ENCODE assay signal across 11 cellular contexts in genomic region chr12:31650927-31651326, GRCh38. TPM values are rescaled to one million over a fixed set of nuclear protein-coding genes. Genes with fewer than 3 reads are reported as not detected.
DNase-seq lines count a peak whose midpoint lies in the region; TF ChIP-seq lines count a peak whose summit lies in the region.
"Had no signal": no experiment of that assay in that cellular context is flagged by ENCODE, and none has a peak within 500 bp of the region (broad histone marks: within the 10 kb centered on the region; RNA-seq: fewer than 3 reads in every experiment).

No MANE protein-coding gene starts in this region.

- no peak for TF ChIP-seq EP300 in stomach (IDR thresholded peaks at IDR 0.05)

- DNase-seq in NCI-H82 (lab: John Stamatoyannopoulos, UW) = peak; percentile 80
- DNase-seq in NCI-H82 treated with DMSO at 0.1 percent for 48 hours (lab: John Stamatoyannopoulos, UW; ENCODE audit: unreplicated experiment) = no peak
- peak; percentile 58 for DNase-seq in RPMI7951 (ENCODE audit: low read depth)
- DNase-seq in fibroblast of villous mesenchyme (ENCODE audit: low read depth) = peak; percentile 89
- peak; percentile 24 for DNase-seq in stomach
- no peak for DNase-seq in NCI-H1930 (lab: John Stamatoyannopoulos, UW)
- no peak for DNase-seq in ACHN
- no peak for DNase-seq in stimulated activated CD4-positive, alpha-beta T cell treated with anti-CD3 and anti-CD28 coated beads, Interleukin-12 subunit alpha, Interleukin-12 subunit beta, amount 100 ng/mL, for 4 hours
- DNase-seq: activated T-cell treated with anti-CD3 and anti-CD28 coated beads, Interleukin-2, amount 50 U/mL, for 72 hours; NCI-H2171; SIG-M5 had no signal

- in situ Hi-C loops in ACHN (cut with HindIII; ENCODE audit: low pct_ligation_motif_present, low pct_unique_long_range_greater_than_20kb, low sequenced_read_pairs) = loop anchor here (25.0 kb wide), 2 partner anchors 311 to 661 kb away; partner anchors contain the start of gene RESF1

- WGBS in stomach, 5 donors = 38 to 56% (median 46%) methylated on average over 5 of the region's 5 CpGs

- peaks cover 0 to 20% (median 12%) of the 10 kb centered on the region in 4 donors for H3K4me1 ChIP-seq in stomach

- no peaks in the 10 kb centered on the region for H3K9me3 ChIP-seq in stomach

- no peaks in the 10 kb centered on the region for H3K36me3 ChIP-seq in stomach

- TF ChIP-seq POLR2A in stomach (IDR thresholded peaks at IDR 0.05) = no peak

- H3K27ac ChIP-seq in stomach = no peak overlapping the region

- H3K27me3 ChIP-seq in stomach = no peaks in the 10 kb centered on the region

- H3K4me3 ChIP-seq in fibroblast of villous mesenchyme (ENCODE audit: low read depth, low read length) = peak overlapping the region; percentile 66
- H3K4me3 ChIP-seq in stomach = no peak overlapping the region

- TF ChIP-seq CTCF in fibroblast of villous mesenchyme (IDR thresholded peaks at IDR 0.05; ENCODE audit: insufficient read depth, low read depth, low read length) = no peak
- TF ChIP-seq CTCF in stomach (IDR thresholded peaks at IDR 0.05) = no peak

- intact Hi-C loops in stomach (cut with DNase I; ENCODE audit: low total_unique reads) = loop anchor here (10.0 kb wide), 1 partner anchor 664 kb away; no protein-coding TSS in a partner anchor

RNA-seq across cellular contexts. Expression of gene ETFBKMT, which starts 8.6 kb away (rescaled TPM):
- 1.4 and 2.3 TPM in 2 replicates for total RNA-seq in RPMI7951 (2014; rRNA removed; shearing (Covaris generic))
- 2.3 and 2.6 TPM in 2 replicates for total RNA-seq in fibroblast of villous mesenchyme
- 1 to 10 TPM in 4 of 5 donors, not detected in 1; 1.7 to 5.0 (median 4.8) TPM for total RNA-seq in stomach
- polyA plus RNA-seq in stomach = 1 to 10 TPM; 1.1 to 3.1 (median 2.4) TPM

RNA-seq across cellular contexts. Expression of gene DENND5B, which starts 60.0 kb away (rescaled TPM):
- 9.3 and 13.5 TPM in 2 replicates for total RNA-seq in RPMI7951 (2014; rRNA removed; shearing (Covaris generic))
- 11.6 and 11.7 TPM in 2 replicates for total RNA-seq in fibroblast of villous mesenchyme
- 10 to 100 TPM in 3 of 5 donors, 1 to 10 TPM in 2; 5.8 to 25.2 (median 13.2) TPM for total RNA-seq in stomach
- 1 to 10 TPM; 1.1 to 2.0 (median 1.2) TPM for polyA plus RNA-seq in stomach

Comparison
In these comparisons a context has a peak if more than half of its experiments do, and no peak if none do; other contexts are left out.
1. DNase-seq: peak in NCI-H82 (single experiment), RPMI7951 (single experiment), fibroblast of villous mesenchyme (single experiment) and stomach (single experiment); none in NCI-H82 treated with DMSO at 0.1 percent for 48 hours (single experiment), NCI-H1930 (0 of 2), ACHN (single experiment) and stimulated activated CD4-positive, alpha-beta T cell treated with anti-CD3 and anti-CD28 coated beads, Interleukin-12 subunit alpha, Interleukin-12 subunit beta, amount 100 ng/mL, for 4 hours (single experiment).